8 cellular contexts compared by ENCODE assay signal in the genomic region with DNA sequence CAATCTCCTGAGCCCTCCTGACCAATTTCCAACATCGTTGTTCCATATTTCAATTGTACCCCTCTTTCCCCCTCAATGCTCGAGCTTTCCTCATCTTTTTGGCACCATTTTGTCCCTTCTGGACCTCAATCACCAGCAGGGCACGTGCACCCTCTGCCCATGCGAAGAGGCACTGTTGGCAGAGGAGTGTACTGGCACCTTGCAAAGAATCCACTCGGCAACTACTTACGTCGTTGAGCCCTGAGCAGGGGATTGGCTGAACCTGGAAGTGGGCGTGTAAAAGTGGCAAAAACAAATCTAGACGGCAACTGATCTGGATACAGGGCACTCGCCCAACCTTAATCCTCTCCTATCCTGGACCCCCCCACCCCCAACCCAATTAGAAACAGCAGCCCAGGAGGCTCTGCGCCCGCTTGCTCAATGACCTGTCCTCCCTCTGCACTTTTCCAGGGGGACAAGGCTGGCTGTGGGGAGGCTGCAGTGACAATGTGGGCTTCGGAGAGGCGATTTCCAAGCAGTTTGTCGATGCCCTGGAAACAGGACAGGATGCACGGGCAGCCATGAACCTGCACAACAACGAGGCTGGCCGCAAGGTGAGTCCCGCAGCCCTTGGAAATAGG. TPM values are rescaled to one million over a fixed set of nuclear protein-coding genes. Genes with fewer than 3 reads are reported as not detected.
DNase-seq lines count a peak whose midpoint lies in the region; ATAC-seq, FAIRE-seq and TF ChIP-seq lines count a peak whose summit lies in the region.

No MANE protein-coding gene starts in this region.

- H3K36me3 ChIP-seq in astrocyte (ENCODE audit: insufficient read depth, low read length) (no peaks in the 10 kb centered on the region), uterus (no peaks in the 10 kb centered on the region)

- in situ Hi-C loops in GM13976 (cut with MboI; ENCODE audit: low sequenced_read_pairs, unreplicated experiment), result no loop called here

- peak; percentile 78 for FAIRE-seq in astrocyte (lab: Jason Lieb, UNC)

- intact Hi-C loops in uterus (cut with DNase I; ENCODE audit: low total_unique reads), result no loop called here

- no peak overlapping the region for H3K27ac ChIP-seq in astrocyte (ENCODE audit: low read depth, low read length)
- H3K27ac ChIP-seq in uterus, result no peak overlapping the region

- H3K4me1 Mint-ChIP-seq in astrocyte (ENCODE audit: low read depth, unreplicated experiment), result no peaks in the 10 kb centered on the region

- H3K27me3 ChIP-seq in astrocyte (ENCODE audit: insufficient read depth, low read length) (peaks cover 45% of the 10 kb centered on the region), uterus (peaks cover 0 to 13% of the 10 kb centered on the region in 2 donors)

- no peaks in the 10 kb centered on the region for H3K9me3 Mint-ChIP-seq in astrocyte (ENCODE audit: unreplicated experiment)

- H3K9me3 ChIP-seq in astrocyte (ENCODE audit: insufficient read depth, low read depth, low read length), result no peaks in the 10 kb centered on the region
- no peaks in the 10 kb centered on the region for H3K9me3 ChIP-seq in uterus

- peak overlapping the region; percentile 45 for H3K4me3 Mint-ChIP-seq in astrocyte (ENCODE audit: unreplicated experiment)

- H3K4me2 ChIP-seq in astrocyte (ENCODE audit: low read length), result peak overlapping the region; percentile 91

- H2AFZ ChIP-seq in astrocyte (ENCODE audit: low read depth, low read length), result peak overlapping the region; percentile 61

- DNase-seq in GM13976 (ENCODE audit: low spot score), result peak; percentile 89
- peak; percentile 82 for DNase-seq in NCI-H146 (lab: John Stamatoyannopoulos, UW)
- DNase-seq in T-helper 2 cell, result peak; percentile 61 to 90 (median 82)
- DNase-seq in astrocyte (ENCODE audit: low read depth), result peak; percentile 62
- peak; percentile 82 for DNase-seq in hepatic stellate cell (ENCODE audit: low spot score)
- peak; percentile 84 for DNase-seq in putamen (ENCODE audit: low spot score)
- peak; percentile 81 to 84 for DNase-seq in uterus

- no peak overlapping the region for H3K9ac ChIP-seq in astrocyte (ENCODE audit: low read length)

- TF ChIP-seq POLR2A in uterus (IDR thresholded peaks at IDR 0.05), result no peak

- H3K79me2 ChIP-seq in astrocyte (ENCODE audit: insufficient read depth, low read length), result no peaks in the 10 kb centered on the region

- H3K4me1 ChIP-seq in astrocyte (ENCODE audit: insufficient read depth, low read length) (peaks cover 9% of the 10 kb centered on the region), uterus (no peaks in the 10 kb centered on the region)

- no peaks in the 10 kb centered on the region for H4K20me1 ChIP-seq in astrocyte (ENCODE audit: insufficient read depth, low read length)

- no peak overlapping the region for H3K27ac Mint-ChIP-seq in astrocyte (ENCODE audit: unreplicated experiment)

- peak; percentile 97 for ATAC-seq in HG02852 (IDR thresholded peaks at IDR 0.05; ENCODE audit: unreplicated experiment)

- peaks cover 80% of the 10 kb centered on the region for H3K27me3 Mint-ChIP-seq in astrocyte (ENCODE audit: low read depth, unreplicated experiment)

- TF ChIP-seq CTCF in GM13976 (IDR thresholded peaks at IDR 0.05; ENCODE audit: borderline replicate concordance, control extremely low read depth, extremely low read depth, insufficient read depth, missing control alignments) (no peak), astrocyte (IDR thresholded peaks at IDR 0.05; ENCODE audit: insufficient read depth, low read depth, low read length) (no peak), uterus (IDR thresholded peaks at IDR 0.05) (no peak)

- H3K36me3 Mint-ChIP-seq in astrocyte (ENCODE audit: low read depth, unreplicated experiment), result peaks cover 10% of the 10 kb centered on the region

- H3K4me3 ChIP-seq in astrocyte (ENCODE audit: insufficient read depth, low read depth, low read length), result peak overlapping the region; percentile 57
- peak overlapping the region; percentile 28 to 30 for H3K4me3 ChIP-seq in uterus

RNA-seq across cellular contexts. Expression of a gene that starts 18.8 kb away (rescaled TPM):
- total RNA-seq in astrocyte (not detected in 2 replicates), uterus (under 1 TPM in 1 of 4 donors, not detected in 3; 0.28 TPM)

RNA-seq across cellular contexts. Expression of a gene that starts 38.1 kb away (rescaled TPM):
- 7.8 TPM in 2 replicates for total RNA-seq in astrocyte
- 10 to 100 TPM in 2 of 4 donors, 1 to 10 TPM in 2; 7.6 to 19.5 (median 13.8) TPM for total RNA-seq in uterus

RNA-seq across cellular contexts. Expression of a gene that starts 48.1 kb away (rescaled TPM):
- total RNA-seq in astrocyte, result 155 TPM in 2 replicates
- 100 to 1,000 TPM in 2 of 4 donors, 10 to 100 TPM in 2; 78.3 to 134 (median 111) TPM for total RNA-seq in uterus

RNA-seq across cellular contexts. Expression of a gene that starts 54.2 kb away (rescaled TPM):
- 49.4 and 50.1 TPM in 2 replicates for total RNA-seq in astrocyte
- 10 to 100 TPM in 2 of 4 donors, 1 to 10 TPM in 2; 2.8 to 36.2 (median 13.6) TPM for total RNA-seq in uterus
